In genomic region chr12:1199700-1200099, GRCh38 we compare ENCODE assay signal across 19 cellular contexts.
DNase-seq lines count a peak whose midpoint lies in the region; ATAC-seq, FAIRE-seq and TF ChIP-seq lines count a peak whose summit lies in the region.
"Had no signal": no experiment of that assay in that cellular context is flagged by ENCODE, and none has a peak within 500 bp of the region (broad histone marks: within the 10 kb centered on the region; RNA-seq: fewer than 3 reads in every experiment).

No MANE protein-coding gene starts in this region.

- peak; percentile 9 for FAIRE-seq in astrocyte (lab: Jason Lieb, UNC)
- FAIRE-seq: D721Med had no signal

- H3K4me3 Mint-ChIP-seq in astrocyte (ENCODE audit: unreplicated experiment): no peak overlapping the region
- H3K4me3 Mint-ChIP-seq: CD14-positive monocyte; CD8-positive, alpha-beta T cell; GM23338; H9 had no signal

- no peaks in the 10 kb centered on the region for H3K9me3 ChIP-seq in right atrium auricular region
- H3K9me3 ChIP-seq in astrocyte (ENCODE audit: insufficient read depth, low read depth, low read length): peaks cover 4% of the 10 kb centered on the region

- H3K36me3 Mint-ChIP-seq in astrocyte (ENCODE audit: low read depth, unreplicated experiment): peaks cover 13% of the 10 kb centered on the region

- no peaks in the 10 kb centered on the region for H3K27me3 Mint-ChIP-seq in astrocyte (ENCODE audit: low read depth, unreplicated experiment)

- peaks cover 0 to 2% of the 10 kb centered on the region in 2 donors for H3K4me1 ChIP-seq in right atrium auricular region
- H3K4me1 ChIP-seq in astrocyte (ENCODE audit: insufficient read depth, low read length): peaks cover 10% of the 10 kb centered on the region

- CTCF ChIA-PET in GM10248 (lab: Yijun Ruan, JAX): no interaction called here

- no peaks in the 10 kb centered on the region for H3K9me3 Mint-ChIP-seq in astrocyte (ENCODE audit: unreplicated experiment)
- H3K9me3 Mint-ChIP-seq: CD8-positive, alpha-beta T cell had no signal

- peak; percentile 48 for ATAC-seq in Right ventricle myocardium inferior
- ATAC-seq in left ventricle myocardium superior: peak; percentile 28
- peak; percentile 83 for ATAC-seq in sciatic nerve
- no peak for ATAC-seq in GM19463 (IDR thresholded peaks at IDR 0.05; ENCODE audit: unreplicated experiment)
- ATAC-seq: CD8-positive, alpha-beta T cell; GM23338 had no signal

- DNase-seq in Right ventricle myocardium inferior (ENCODE audit: missing footprints) (no peak), right atrium auricular region (ENCODE audit: low spot score) (no peak), astrocyte (ENCODE audit: low read depth) (no peak), left ventricle myocardium superior (no peak), sciatic nerve (ENCODE audit: low spot score) (no peak), NCI-H2196 (lab: John Stamatoyannopoulos, UW; ENCODE audit: unreplicated experiment) (no peak), GM10248 (ENCODE audit: extremely low spot score) (no peak)
- DNase-seq: CD8-positive, alpha-beta T cell; COR-L47; DMS153; DND-41; GDM1; H9 had no signal

- H4K20me1 ChIP-seq in astrocyte (ENCODE audit: insufficient read depth, low read length): no peaks in the 10 kb centered on the region

- no peak overlapping the region for H3K9ac ChIP-seq in astrocyte (ENCODE audit: low read length)

- TF ChIP-seq CTCF in right atrium auricular region (IDR thresholded peaks at IDR 0.05): no peak
- no peak for TF ChIP-seq CTCF in astrocyte (IDR thresholded peaks at IDR 0.05; ENCODE audit: insufficient read depth, low read depth, low read length)
- TF ChIP-seq CTCF in GM10248 (IDR thresholded peaks at IDR 0.05; ENCODE audit: control extremely low read depth, extremely low read depth, low read depth, missing control alignments): no peak

- H3K27ac ChIP-seq in right atrium auricular region (no peak overlapping the region), astrocyte (ENCODE audit: low read depth, low read length) (no peak overlapping the region)
- H3K27ac ChIP-seq: 22Rv1, HL-60 had no signal

- no peaks in the 10 kb centered on the region for H3K79me2 ChIP-seq in astrocyte (ENCODE audit: insufficient read depth, low read length)

- no peak overlapping the region for H3K4me2 ChIP-seq in astrocyte (ENCODE audit: low read length)
- H3K4me2 ChIP-seq: GM23338 had no signal

- H3K4me3 ChIP-seq in right atrium auricular region: no peak overlapping the region
- no peak overlapping the region for H3K4me3 ChIP-seq in astrocyte (ENCODE audit: insufficient read depth, low read depth, low read length)
- H3K4me3 ChIP-seq: GM23338 had no signal

- H3K27ac Mint-ChIP-seq in astrocyte (ENCODE audit: unreplicated experiment): no peak overlapping the region
- H3K27ac Mint-ChIP-seq: CD8-positive, alpha-beta T cell; GM23338; H9 had no signal

- no peaks in the 10 kb centered on the region for H3K27me3 ChIP-seq in right atrium auricular region
- H3K27me3 ChIP-seq in astrocyte (ENCODE audit: insufficient read depth, low read length): no peaks in the 10 kb centered on the region

- H3K36me3 ChIP-seq in right atrium auricular region (no peaks in the 10 kb centered on the region), astrocyte (ENCODE audit: insufficient read depth, low read length) (no peaks in the 10 kb centered on the region)

- POLR2A ChIA-PET in GM10248 (lab: Yijun Ruan, JAX): interaction anchor here (0.7 kb wide), 1 partner anchor 475 kb away, joined by 6 read pairs; no protein-coding TSS in a partner anchor

- intact Hi-C loops in Right ventricle myocardium inferior (cut with DNase I): loop anchor here (10.0 kb wide), 1 partner anchor 385 kb away; no protein-coding TSS in a partner anchor
- intact Hi-C loops in left ventricle myocardium superior (cut with micrococcal nuclease): no loop called here
- intact Hi-C loops in sciatic nerve (cut with DNase I): no loop called here

- H3K4me1 Mint-ChIP-seq in astrocyte (ENCODE audit: low read depth, unreplicated experiment): peaks cover 41% of the 10 kb centered on the region

- H2AFZ ChIP-seq in astrocyte (ENCODE audit: low read depth, low read length): no peak overlapping the region
- H2AFZ ChIP-seq: GM23338 had no signal
